Comparison of ENCODE assay signal across 8 cellular contexts in genomic region chr5:142713151-142713706, GRCh38. TPM values are rescaled to one million over a fixed set of nuclear protein-coding genes. Genes with fewer than 3 reads are reported as not detected.
A peak's percentile ranks its signal among the peaks of the same experiment; 100 is the strongest.
DNase-seq lines count a peak whose midpoint lies in the region; ATAC-seq and TF ChIP-seq lines count a peak whose summit lies in the region.

No MANE protein-coding gene starts in this region.

- no peaks in the 10 kb centered on the region for H3K27me3 ChIP-seq in adrenal gland
- no peaks in the 10 kb centered on the region for H3K27me3 ChIP-seq in left ventricle myocardium inferior (ENCODE audit: low read depth)

- TF ChIP-seq CTCF in GM12865 (IDR thresholded peaks at IDR 0.05; ENCODE audit: insufficient read depth, low read depth, low read length, missing control alignments), result peak; percentile 89
- TF ChIP-seq CTCF in adrenal gland (IDR thresholded peaks at IDR 0.05), result peak; percentile 88 to 98 (median 95)
- TF ChIP-seq CTCF in left ventricle myocardium inferior (IDR thresholded peaks at IDR 0.05; ENCODE audit: borderline replicate concordance), result peak; percentile 93

- peak; percentile 99 for ATAC-seq in HG02610 (IDR thresholded peaks at IDR 0.05; ENCODE audit: unreplicated experiment)

- H3K36me3 ChIP-seq in adrenal gland (replicated peaks in 1 of 2) (no peaks in the 10 kb centered on the region), left ventricle myocardium inferior (no peaks in the 10 kb centered on the region)

- peaks cover 0 to 4% of the 10 kb centered on the region in 2 donors for H3K4me1 ChIP-seq in adrenal gland (replicated peaks in 1 of 2)
- H3K4me1 ChIP-seq in left ventricle myocardium inferior, result peaks cover 45% of the 10 kb centered on the region

- DNase-seq in GM12865 (ENCODE audit: low read depth), result peak; percentile 93
- peak; percentile 52 for DNase-seq in NCI-H1048 (lab: John Stamatoyannopoulos, UW)
- DNase-seq in SW480 (ENCODE audit: low spot score), result peak; percentile 89
- peak; percentile 86 to 95 (median 89) for DNase-seq in adrenal gland
- DNase-seq in left ventricle myocardium inferior, result peak; percentile 87
- peak; percentile 95 for DNase-seq in posterior vena cava (ENCODE audit: low spot score)
- DNase-seq in ureter (ENCODE audit: low spot score), result peak; percentile 89

- 0 to 1% (median 1%) methylated on average over 6 to 28 of the region's 28 CpGs for WGBS in adrenal gland, 4 donors

- peak overlapping the region in 4 of 5 donors; percentile 28 to 87 (median 72) for H3K27ac ChIP-seq in adrenal gland
- H3K27ac ChIP-seq in left ventricle myocardium inferior (replicated peaks), result peak overlapping the region; percentile 95

- no peak for TF ChIP-seq POLR2A in adrenal gland (IDR thresholded peaks at IDR 0.05)

- H3K9me3 ChIP-seq in adrenal gland (replicated peaks in 1 of 3) (no peaks in the 10 kb centered on the region), left ventricle myocardium inferior (replicated peaks) (no peaks in the 10 kb centered on the region)

- intact Hi-C loops in adrenal gland (cut with DNase I) (loop anchor here in 1 of 2 donors (5.0 kb wide), 1 partner anchor 54 kb away; no protein-coding TSS in a partner anchor), left ventricle myocardium inferior (cut with micrococcal nuclease) (no loop called here), posterior vena cava (cut with DNase I) (no loop called here)

- H3K4me3 ChIP-seq in GM12865 (ENCODE audit: low read depth, low read length), result peak overlapping the region; percentile 48
- H3K4me3 ChIP-seq in adrenal gland, result peak overlapping the region in 2 of 4 donors; percentile 29 to 52
- H3K4me3 ChIP-seq in left ventricle myocardium inferior, result peak overlapping the region; percentile 68

RNA-seq across cellular contexts. Expression of gene FGF1, which starts 27.3 kb away (rescaled TPM):
- total RNA-seq in adrenal gland, result 1 to 10 TPM in 5 of 8 donors, under 1 TPM in 3; 0.42 to 2.5 (median 1.3) TPM
- polyA plus RNA-seq in adrenal gland, result 1 to 10 TPM in 1 of 3 donors, under 1 TPM in 2; 0.57 to 1.7 (median 0.64) TPM
- 59.9 TPM for total RNA-seq in left ventricle myocardium inferior
- total RNA-seq in posterior vena cava, result 1 to 10 TPM; 2.3 to 5.0 TPM
- total RNA-seq in ureter, result not detected

RNA-seq across cellular contexts. Expression of gene ARHGAP26, which starts 56.9 kb away (rescaled TPM):
- total RNA-seq in adrenal gland (10 to 100 TPM in 7 of 8 donors, 1 to 10 TPM in 1; 3.0 to 18.6 (median 11.7) TPM), left ventricle myocardium inferior (35.7 TPM), posterior vena cava (10 to 100 TPM; 31.8 to 39.5 TPM), ureter (46.9 TPM)
- 1 to 10 TPM; 3.2 to 5.8 (median 5.8) TPM for polyA plus RNA-seq in adrenal gland

Comparison
In these comparisons a context has a peak if more than half of its experiments do, and no peak if none do; other contexts are left out.
1. RNA of gene FGF1, which starts 27.3 kb away (total RNA-seq): 59.9 TPM in left ventricle myocardium inferior (single experiment); 2.3 to 5.0 TPM in posterior vena cava, 0.42 to 2.5 TPM in adrenal gland and not detected in ureter (single experiment); every median in the first group is over 10 times any median in the second.
2. Peak in every context shown above with its lines, with median percentiles within 50 percentile points of each other: DNase-seq and CTCF ChIP-seq.